ENCODE assay signal across 25 cellular contexts in genomic region chr11:78164471-78164870, GRCh38.
"Had no signal": no experiment of that assay in that cellular context is flagged by ENCODE, and none has a peak within 500 bp of the region (broad histone marks: within the 10 kb centered on the region; RNA-seq: fewer than 3 reads in every experiment).

No MANE protein-coding gene starts in this region.

- H3K9me3 Mint-ChIP-seq: central memory CD8-positive, alpha-beta T cell; effector memory CD8-positive, alpha-beta T cell; naive thymus-derived CD4-positive, alpha-beta T cell; nephron; neural progenitor cell; stimulated activated memory B cell treated with anti-CD40 and anti-IgM and Interleukin-4, amounts not matched to agents 10 μg/mL and 1 μg/mL and 100 μg/mL, for 72 hours had no signal

- H2AFZ ChIP-seq: hepatocyte, neural progenitor cell had no signal

- H3K9me3 ChIP-seq: colonic mucosa, esophagus squamous epithelium, prostate gland, right atrium auricular region, spleen, testis, transverse colon, vagina had no signal

- H3K27me3 Mint-ChIP-seq: central memory CD8-positive, alpha-beta T cell; effector memory CD8-positive, alpha-beta T cell; naive thymus-derived CD4-positive, alpha-beta T cell; stimulated activated memory B cell treated with anti-CD40 and anti-IgM and Interleukin-4, amounts not matched to agents 10 μg/mL and 1 μg/mL and 100 μg/mL, for 72 hours had no signal

- H3K27ac Mint-ChIP-seq: effector memory CD8-positive, alpha-beta T cell; naive thymus-derived CD4-positive, alpha-beta T cell; nephron; neural progenitor cell; stimulated activated memory B cell treated with anti-CD40 and anti-IgM and Interleukin-4, amounts not matched to agents 10 μg/mL and 1 μg/mL and 100 μg/mL, for 72 hours had no signal

- H3K4me2 ChIP-seq: hepatocyte, neural progenitor cell had no signal

- H3K4me1 ChIP-seq: colonic mucosa, neural progenitor cell, prostate gland had no signal

- H3K79me2 ChIP-seq: hepatocyte had no signal

- H3K27me3 ChIP-seq: colonic mucosa, esophagus squamous epithelium, hepatocyte, neural progenitor cell, right atrium auricular region, spleen, testis, transverse colon, vagina had no signal

- DNase-seq: colonic mucosa; dermis blood vessel endothelial cell; effector memory CD8-positive, alpha-beta T cell; erythroblast; esophagus squamous epithelium; foreskin melanocyte; left colon; mesendoderm; midbrain; naive thymus-derived CD4-positive, alpha-beta T cell; spleen; stimulated activated CD4-positive, alpha-beta T cell treated with anti-CD3 and anti-CD28 coated beads, Interleukin-4, amount 100 ng/mL, for 4 hours; stimulated activated naive CD8-positive, alpha-beta T cell treated with anti-CD3 and anti-CD28 coated beads, Interleukin-15, Interleukin-2, amounts not matched to agents 100 U/mL and 50 U/mL, for 24 hours; substantia nigra; transverse colon had no signal

- H3K4me3 ChIP-seq: colonic mucosa, esophagus squamous epithelium, hepatocyte, neural progenitor cell, prostate gland, right atrium auricular region, skin epidermis, spleen, testis, transverse colon, vagina had no signal

- H3K9ac ChIP-seq: neural progenitor cell had no signal

- H3K36me3 ChIP-seq: colonic mucosa, esophagus squamous epithelium, neural progenitor cell, prostate gland, right atrium auricular region, spleen, transverse colon, vagina had no signal

- H3K27ac ChIP-seq: colonic mucosa, esophagus squamous epithelium, hepatocyte, neural progenitor cell, prostate gland, skin epidermis, spleen, transverse colon, vagina had no signal

- H3K36me3 Mint-ChIP-seq: naive thymus-derived CD4-positive, alpha-beta T cell; neural progenitor cell; stimulated activated memory B cell treated with anti-CD40 and anti-IgM and Interleukin-4, amounts not matched to agents 10 μg/mL and 1 μg/mL and 100 μg/mL, for 72 hours had no signal

- H3K4me1 Mint-ChIP-seq: central memory CD8-positive, alpha-beta T cell; neural progenitor cell; stimulated activated memory B cell treated with anti-CD40 and anti-IgM and Interleukin-4, amounts not matched to agents 10 μg/mL and 1 μg/mL and 100 μg/mL, for 72 hours had no signal

- H3K4me3 Mint-ChIP-seq: central memory CD8-positive, alpha-beta T cell; effector memory CD8-positive, alpha-beta T cell; naive thymus-derived CD4-positive, alpha-beta T cell; nephron; neural progenitor cell; stimulated activated memory B cell treated with anti-CD40 and anti-IgM and Interleukin-4, amounts not matched to agents 10 μg/mL and 1 μg/mL and 100 μg/mL, for 72 hours had no signal
